1 cellular context compared by ENCODE assay signal in genomic region chr11:46363455-46363920, GRCh38.
TF ChIP-seq lines count a peak whose summit lies in the region.

No MANE protein-coding gene starts in this region.

TF ChIP-seq in GM23338, 12 proteins besides CTCF, POLR2A, EP300 and RAD21 (continued from another document):
- TF ChIP-seq CREB1 (CRISPR knock-in tag; IDR thresholded peaks at IDR 0.05; ENCODE audit: low read depth) (no peak), NANOG (IDR thresholded peaks at IDR 0.05; ENCODE audit: borderline replicate concordance) (no peak), EZH2 (IDR thresholded peaks at IDR 0.05; ENCODE audit: low read depth, unreplicated experiment) (no peak), EZH2phosphoT487 (IDR thresholded peaks at IDR 0.05; ENCODE audit: unreplicated experiment) (no peak), ZNF331 (CRISPR knock-in tag; IDR thresholded peaks at IDR 0.05; ENCODE audit: low read depth) (no peak), ZNF114 (CRISPR knock-in tag; IDR thresholded peaks at IDR 0.05) (no peak), JUNB (IDR thresholded peaks at IDR 0.05; ENCODE audit: unreplicated experiment) (no peak), STAT1 (IDR thresholded peaks at IDR 0.05; ENCODE audit: unreplicated experiment) (no peak)
- TF ChIP-seq, protein P1, sequence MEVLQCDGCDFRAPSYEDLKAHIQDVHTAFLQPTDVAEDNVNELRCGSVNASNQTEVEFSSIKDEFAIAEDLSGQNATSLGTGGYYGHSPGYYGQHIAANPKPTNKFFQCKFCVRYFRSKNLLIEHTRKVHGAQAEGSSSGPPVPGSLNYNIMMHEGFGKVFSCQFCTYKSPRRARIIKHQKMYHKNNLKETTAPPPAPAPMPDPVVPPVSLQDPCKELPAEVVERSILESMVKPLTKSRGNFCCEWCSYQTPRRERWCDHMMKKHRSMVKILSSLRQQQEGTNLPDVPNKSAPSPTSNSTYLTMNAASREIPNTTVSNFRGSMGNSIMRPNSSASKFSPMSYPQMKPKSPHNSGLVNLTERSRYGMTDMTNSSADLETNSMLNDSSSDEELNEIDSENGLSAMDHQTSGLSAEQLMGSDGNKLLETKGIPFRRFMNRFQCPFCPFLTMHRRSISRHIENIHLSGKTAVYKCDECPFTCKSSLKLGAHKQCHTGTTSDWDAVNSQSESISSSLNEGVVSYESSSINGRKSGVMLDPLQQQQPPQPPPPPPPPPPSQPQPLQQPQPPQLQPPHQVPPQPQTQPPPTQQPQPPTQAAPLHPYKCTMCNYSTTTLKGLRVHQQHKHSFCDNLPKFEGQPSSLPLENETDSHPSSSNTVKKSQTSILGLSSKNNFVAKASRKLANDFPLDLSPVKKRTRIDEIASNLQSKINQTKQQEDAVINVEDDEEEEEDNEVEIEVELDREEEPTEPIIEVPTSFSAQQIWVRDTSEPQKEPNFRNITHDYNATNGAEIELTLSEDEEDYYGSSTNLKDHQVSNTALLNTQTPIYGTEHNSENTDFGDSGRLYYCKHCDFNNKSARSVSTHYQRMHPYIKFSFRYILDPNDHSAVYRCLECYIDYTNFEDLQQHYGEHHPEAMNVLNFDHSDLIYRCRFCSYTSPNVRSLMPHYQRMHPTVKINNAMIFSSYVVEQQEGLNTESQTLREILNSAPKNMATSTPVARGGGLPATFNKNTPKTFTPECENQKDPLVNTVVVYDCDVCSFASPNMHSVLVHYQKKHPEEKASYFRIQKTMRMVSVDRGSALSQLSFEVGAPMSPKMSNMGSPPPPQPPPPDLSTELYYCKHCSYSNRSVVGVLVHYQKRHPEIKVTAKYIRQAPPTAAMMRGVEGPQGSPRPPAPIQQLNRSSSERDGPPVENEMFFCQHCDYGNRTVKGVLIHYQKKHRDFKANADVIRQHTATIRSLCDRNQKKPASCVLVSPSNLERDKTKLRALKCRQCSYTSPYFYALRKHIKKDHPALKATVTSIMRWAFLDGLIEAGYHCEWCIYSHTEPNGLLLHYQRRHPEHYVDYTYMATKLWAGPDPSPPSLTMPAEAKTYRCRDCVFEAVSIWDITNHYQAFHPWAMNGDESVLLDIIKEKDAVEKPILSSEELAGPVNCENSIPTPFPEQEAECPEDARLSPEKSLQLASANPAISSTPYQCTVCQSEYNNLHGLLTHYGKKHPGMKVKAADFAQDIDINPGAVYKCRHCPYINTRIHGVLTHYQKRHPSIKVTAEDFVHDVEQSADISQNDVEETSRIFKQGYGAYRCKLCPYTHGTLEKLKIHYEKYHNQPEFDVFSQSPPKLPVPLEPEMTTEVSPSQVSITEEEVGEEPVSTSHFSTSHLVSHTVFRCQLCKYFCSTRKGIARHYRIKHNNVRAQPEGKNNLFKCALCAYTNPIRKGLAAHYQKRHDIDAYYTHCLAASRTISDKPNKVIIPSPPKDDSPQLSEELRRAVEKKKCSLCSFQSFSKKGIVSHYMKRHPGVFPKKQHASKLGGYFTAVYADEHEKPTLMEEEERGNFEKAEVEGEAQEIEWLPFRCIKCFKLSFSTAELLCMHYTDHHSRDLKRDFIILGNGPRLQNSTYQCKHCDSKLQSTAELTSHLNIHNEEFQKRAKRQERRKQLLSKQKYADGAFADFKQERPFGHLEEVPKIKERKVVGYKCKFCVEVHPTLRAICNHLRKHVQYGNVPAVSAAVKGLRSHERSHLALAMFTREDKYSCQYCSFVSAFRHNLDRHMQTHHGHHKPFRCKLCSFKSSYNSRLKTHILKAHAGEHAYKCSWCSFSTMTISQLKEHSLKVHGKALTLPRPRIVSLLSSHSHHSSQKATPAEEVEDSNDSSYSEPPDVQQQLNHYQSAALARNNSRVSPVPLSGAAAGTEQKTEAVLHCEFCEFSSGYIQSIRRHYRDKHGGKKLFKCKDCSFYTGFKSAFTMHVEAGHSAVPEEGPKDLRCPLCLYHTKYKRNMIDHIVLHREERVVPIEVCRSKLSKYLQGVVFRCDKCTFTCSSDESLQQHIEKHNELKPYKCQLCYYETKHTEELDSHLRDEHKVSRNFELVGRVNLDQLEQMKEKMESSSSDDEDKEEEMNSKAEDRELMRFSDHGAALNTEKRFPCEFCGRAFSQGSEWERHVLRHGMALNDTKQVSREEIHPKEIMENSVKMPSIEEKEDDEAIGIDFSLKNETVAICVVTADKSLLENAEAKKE (CRISPR knock-in tag; IDR thresholded peaks at IDR 0.05), result no peak
- TF ChIP-seq, protein P2, sequence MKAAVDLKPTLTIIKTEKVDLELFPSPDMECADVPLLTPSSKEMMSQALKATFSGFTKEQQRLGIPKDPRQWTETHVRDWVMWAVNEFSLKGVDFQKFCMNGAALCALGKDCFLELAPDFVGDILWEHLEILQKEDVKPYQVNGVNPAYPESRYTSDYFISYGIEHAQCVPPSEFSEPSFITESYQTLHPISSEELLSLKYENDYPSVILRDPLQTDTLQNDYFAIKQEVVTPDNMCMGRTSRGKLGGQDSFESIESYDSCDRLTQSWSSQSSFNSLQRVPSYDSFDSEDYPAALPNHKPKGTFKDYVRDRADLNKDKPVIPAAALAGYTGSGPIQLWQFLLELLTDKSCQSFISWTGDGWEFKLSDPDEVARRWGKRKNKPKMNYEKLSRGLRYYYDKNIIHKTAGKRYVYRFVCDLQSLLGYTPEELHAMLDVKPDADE (IDR thresholded peaks at IDR 0.05), result no peak
